Comparison of ENCODE assay signal across 8 cellular contexts in genomic region chr18:76619342-76620315, GRCh38.
DNase-seq lines count a peak whose midpoint lies in the region; ATAC-seq and TF ChIP-seq lines count a peak whose summit lies in the region.

No MANE protein-coding gene starts in this region.

- H3K4me1 Mint-ChIP-seq in Calu3 (ENCODE audit: low read depth, unreplicated experiment) (peaks cover 14% of the 10 kb centered on the region), glutamatergic neuron (ENCODE audit: low read depth, unreplicated experiment) (peaks cover 33% of the 10 kb centered on the region)
- peaks cover 9% of the 10 kb centered on the region for H3K4me1 Mint-ChIP-seq in activated T-helper 2 cell treated with anti-CD3 and anti-CD28 coated beads, Interferon-gamma antibody, Interleukin-2, Interleukin-4, amounts not matched to agents 10 μg/mL and 5 μg/mL and 100 μg/mL, durations not matched to agents 14 hours and 24 hours and 36 hours (ENCODE audit: low read depth)

- DNase-seq in Calu3 (no peak), SJCRH30 (peak; percentile 17 to 41), glutamatergic neuron (peak; percentile 42), occipital lobe (lab: John Stamatoyannopoulos, UW) (peak; percentile 38), GM19240 (ENCODE audit: insufficient read length, low spot score) (no peak)
- no peak for DNase-seq in activated T-helper 2 cell treated with anti-CD3 and anti-CD28 coated beads, Interferon-gamma antibody, Interleukin-2, Interleukin-4, amounts not matched to agents 10 μg/mL and 5 μg/mL and 100 μg/mL, durations not matched to agents 14 hours and 24 hours and 36 hours (ENCODE audit: low spot score)

- H3K27me3 Mint-ChIP-seq in Calu3 (ENCODE audit: unreplicated experiment) (peaks cover 24% of the 10 kb centered on the region), glutamatergic neuron (ENCODE audit: unreplicated experiment) (no peaks in the 10 kb centered on the region)
- H3K27me3 Mint-ChIP-seq in activated T-helper 2 cell treated with anti-CD3 and anti-CD28 coated beads, Interferon-gamma antibody, Interleukin-2, Interleukin-4, amounts not matched to agents 10 μg/mL and 5 μg/mL and 100 μg/mL, durations not matched to agents 14 hours and 24 hours and 36 hours (ENCODE audit: low read depth): peaks cover 32% of the 10 kb centered on the region

- CTCF ChIA-PET in Calu3 (lab: Charles Lee): interaction anchor here (0.6 to 1.1 kb wide), 5 partner anchors 60 to 329 kb away, joined by 3 to 6 read pairs (median 3); no protein-coding TSS in a partner anchor

- no TSS peak for BruUV-seq in Calu3 (replicated peaks; lab: Mats Ljungman, UMichigan)

- H3K4me3 ChIP-seq in SJCRH30: peak overlapping the region; percentile 40

- intact Hi-C loops in Calu3 (cut with micrococcal nuclease; ENCODE audit: unreplicated experiment): loop anchor here (2.0 to 5.0 kb wide), 3 partner anchors 127 to 727 kb away; no protein-coding TSS in a partner anchor
- intact Hi-C loops in activated T-helper 2 cell treated with anti-CD3 and anti-CD28 coated beads, Interferon-gamma antibody, Interleukin-2, Interleukin-4, amounts not matched to agents 10 μg/mL and 5 μg/mL and 100 μg/mL, durations not matched to agents 14 hours and 24 hours and 36 hours (cut with micrococcal nuclease): no loop called here

- H3K27ac Mint-ChIP-seq in Calu3 (ENCODE audit: unreplicated experiment): no peak overlapping the region
- H3K27ac Mint-ChIP-seq in glutamatergic neuron (ENCODE audit: unreplicated experiment): peak overlapping the region; percentile 70
- H3K27ac Mint-ChIP-seq in activated T-helper 2 cell treated with anti-CD3 and anti-CD28 coated beads, Interferon-gamma antibody, Interleukin-2, Interleukin-4, amounts not matched to agents 10 μg/mL and 5 μg/mL and 100 μg/mL, durations not matched to agents 14 hours and 24 hours and 36 hours: no peak overlapping the region

- TF ChIP-seq CTCF in Calu3 (IDR thresholded peaks at IDR 0.05; ENCODE audit: unreplicated experiment) (no peak), glutamatergic neuron (IDR thresholded peaks at IDR 0.05; ENCODE audit: partially characterized antibody, unreplicated experiment) (no peak)

- H3K9me3 Mint-ChIP-seq in Calu3 (ENCODE audit: low read depth, unreplicated experiment): no peaks in the 10 kb centered on the region
- H3K9me3 Mint-ChIP-seq in glutamatergic neuron (ENCODE audit: unreplicated experiment): peaks cover 4% of the 10 kb centered on the region
- no peaks in the 10 kb centered on the region for H3K9me3 Mint-ChIP-seq in activated T-helper 2 cell treated with anti-CD3 and anti-CD28 coated beads, Interferon-gamma antibody, Interleukin-2, Interleukin-4, amounts not matched to agents 10 μg/mL and 5 μg/mL and 100 μg/mL, durations not matched to agents 14 hours and 24 hours and 36 hours

- H3K36me3 Mint-ChIP-seq in Calu3 (ENCODE audit: insufficient read depth, unreplicated experiment) (no peaks in the 10 kb centered on the region), glutamatergic neuron (ENCODE audit: unreplicated experiment) (no peaks in the 10 kb centered on the region)
- H3K36me3 Mint-ChIP-seq in activated T-helper 2 cell treated with anti-CD3 and anti-CD28 coated beads, Interferon-gamma antibody, Interleukin-2, Interleukin-4, amounts not matched to agents 10 μg/mL and 5 μg/mL and 100 μg/mL, durations not matched to agents 14 hours and 24 hours and 36 hours (ENCODE audit: low read depth): no peaks in the 10 kb centered on the region

- H3K36me3 ChIP-seq in SJCRH30: no peaks in the 10 kb centered on the region

- no peaks in the 10 kb centered on the region for H3K27me3 ChIP-seq in SJCRH30

- no peaks in the 10 kb centered on the region for H3K9me3 ChIP-seq in SJCRH30 (replicated peaks)

- no peaks in the 10 kb centered on the region for H3K4me1 ChIP-seq in SJCRH30

- no peak overlapping the region for H3K27ac ChIP-seq in SJCRH30

- H3K4me3 Mint-ChIP-seq in Calu3 (ENCODE audit: low read depth, unreplicated experiment) (peak overlapping the region; percentile 50), glutamatergic neuron (ENCODE audit: unreplicated experiment) (peak overlapping the region; percentile 71)
- H3K4me3 Mint-ChIP-seq in activated T-helper 2 cell treated with anti-CD3 and anti-CD28 coated beads, Interferon-gamma antibody, Interleukin-2, Interleukin-4, amounts not matched to agents 10 μg/mL and 5 μg/mL and 100 μg/mL, durations not matched to agents 14 hours and 24 hours and 36 hours (ENCODE audit: low read depth): no peak overlapping the region

- ATAC-seq in HG02981 (IDR thresholded peaks at IDR 0.05; ENCODE audit: unreplicated experiment): peak; percentile 12
- no peak for ATAC-seq in GM21515 (IDR thresholded peaks at IDR 0.05; ENCODE audit: unreplicated experiment)

Comparison
In these comparisons a context has a peak if more than half of its experiments do, and no peak if none do; other contexts are left out.
1. DNase-seq: peak in SJCRH30 (2 of 2), glutamatergic neuron (single experiment) and occipital lobe (single experiment); none in Calu3 (single experiment), activated T-helper 2 cell treated with anti-CD3 and anti-CD28 coated beads, Interferon-gamma antibody, Interleukin-2, Interleukin-4, amounts not matched to agents 10 μg/mL and 5 μg/mL and 100 μg/mL, durations not matched to agents 14 hours and 24 hours and 36 hours (single experiment) and GM19240 (single experiment).